In the genomic region with DNA sequence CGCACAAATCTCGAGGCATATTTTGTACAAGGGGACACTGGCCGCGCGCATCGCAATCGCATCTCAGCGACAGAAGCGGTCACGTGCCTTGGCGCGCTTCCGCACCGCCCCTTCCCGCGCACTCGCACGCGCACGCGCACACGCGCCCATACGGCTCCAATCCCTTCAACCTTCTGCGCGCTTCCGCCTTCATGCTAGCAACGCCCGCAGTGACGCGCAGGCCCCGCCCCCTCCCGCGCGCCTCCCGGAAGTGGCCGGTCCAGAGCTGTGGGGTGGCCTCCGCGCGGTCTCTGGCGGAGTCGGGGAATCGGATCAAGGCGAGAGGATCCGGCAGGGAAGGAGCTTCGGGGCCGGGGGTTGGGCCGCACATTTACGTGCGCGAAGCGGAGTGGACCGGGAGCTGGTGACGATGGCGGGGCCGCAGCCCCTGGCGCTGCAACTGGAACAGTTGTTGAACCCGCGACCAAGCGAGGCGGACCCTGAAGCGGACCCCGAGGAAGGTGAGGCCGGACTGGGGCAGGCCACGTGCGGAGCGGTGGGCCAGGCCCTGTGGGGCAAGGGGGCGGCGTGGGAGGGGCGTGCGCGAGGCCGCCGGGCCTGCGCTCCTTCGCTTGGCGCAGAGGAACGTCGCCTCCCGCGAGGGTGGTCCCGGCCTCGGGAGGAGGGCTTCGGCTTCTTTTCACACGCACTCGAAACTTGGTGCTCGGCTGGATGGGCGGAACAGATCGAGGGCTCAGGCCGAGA, we compare ENCODE assay signal across 1 cellular context.
A peak's percentile ranks its signal among the peaks of the same experiment; 100 is the strongest.
TF ChIP-seq lines count a peak whose summit lies in the region.

A gene with protein sequence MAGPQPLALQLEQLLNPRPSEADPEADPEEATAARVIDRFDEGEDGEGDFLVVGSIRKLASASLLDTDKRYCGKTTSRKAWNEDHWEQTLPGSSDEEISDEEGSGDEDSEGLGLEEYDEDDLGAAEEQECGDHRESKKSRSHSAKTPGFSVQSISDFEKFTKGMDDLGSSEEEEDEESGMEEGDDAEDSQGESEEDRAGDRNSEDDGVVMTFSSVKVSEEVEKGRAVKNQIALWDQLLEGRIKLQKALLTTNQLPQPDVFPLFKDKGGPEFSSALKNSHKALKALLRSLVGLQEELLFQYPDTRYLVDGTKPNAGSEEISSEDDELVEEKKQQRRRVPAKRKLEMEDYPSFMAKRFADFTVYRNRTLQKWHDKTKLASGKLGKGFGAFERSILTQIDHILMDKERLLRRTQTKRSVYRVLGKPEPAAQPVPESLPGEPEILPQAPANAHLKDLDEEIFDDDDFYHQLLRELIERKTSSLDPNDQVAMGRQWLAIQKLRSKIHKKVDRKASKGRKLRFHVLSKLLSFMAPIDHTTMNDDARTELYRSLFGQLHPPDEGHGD (plus strand): TSS at position 238 of the 744 bp plus-strand sequence. CDS start 172 bp downstream, at position 410.

TF ChIP-seq in HepG2, 621 proteins besides CTCF, POLR2A, EP300 and RAD21 (continued from another document and continues in another):
- TF ChIP-seq CERS6 (CRISPR knock-in tag; IDR thresholded peaks at IDR 0.05) (peak; percentile 94), ZNF503 (CRISPR knock-in tag; IDR thresholded peaks at IDR 0.05) (peak; percentile 60; the same call in 1 of the 2 replicates), STAT5B (CRISPR knock-in tag; IDR thresholded peaks at IDR 0.05) (no peak), ZSCAN31 (CRISPR knock-in tag; IDR thresholded peaks at IDR 0.05; ENCODE audit: low read depth) (peak; percentile 98), PTBP1 (IDR thresholded peaks at IDR 0.05; ENCODE audit: low read depth, low read length, poor library complexity, severe bottlenecking) (no peak), KLF11 (CRISPR knock-in tag; IDR thresholded peaks at IDR 0.05) (peak; percentile 99), MYNN (CRISPR knock-in tag; IDR thresholded peaks at IDR 0.05; ENCODE audit: low read depth) (no peak; the same call in none of the 2 replicates), ZNF263 (CRISPR knock-in tag; IDR thresholded peaks at IDR 0.05) (peak; percentile 84), HMG20B (CRISPR knock-in tag; conservative IDR thresholded peaks at IDR 0.05) (peak; percentile 41; the same call in 1 of the 2 replicates), BORCS8-MEF2B (CRISPR knock-in tag; IDR thresholded peaks at IDR 0.05) (peak; percentile 99), MAFF (IDR thresholded peaks at IDR 0.05; ENCODE audit: low read depth, low read length) (no peak), ZNF451 (CRISPR knock-in tag; IDR thresholded peaks at IDR 0.05) (peak; percentile 100), HNRNPUL1 (IDR thresholded peaks at IDR 0.05; ENCODE audit: low read depth, low read length) (no peak), TEAD2 (CRISPR knock-in tag; IDR thresholded peaks at IDR 0.05) (peak; percentile 90), RARG (CRISPR knock-in tag; IDR thresholded peaks at IDR 0.05; ENCODE audit: low read depth) (no peak), ZNF234 (CRISPR knock-in tag; conservative IDR thresholded peaks at IDR 0.05) (peak; percentile 97), ZNF34 (CRISPR knock-in tag; IDR thresholded peaks at IDR 0.05; ENCODE audit: borderline replicate concordance) (no peak; the same call in 1 of the 2 replicates), TMF1 (CRISPR knock-in tag; IDR thresholded peaks at IDR 0.05; ENCODE audit: low read depth) (peak; percentile 99), ZNF280B (CRISPR knock-in tag; IDR thresholded peaks at IDR 0.05; ENCODE audit: borderline replicate concordance) (peak; percentile 100), HMG20A (CRISPR knock-in tag; IDR thresholded peaks at IDR 0.05; ENCODE audit: borderline replicate concordance) (no peak), ZNF780A (CRISPR knock-in tag; IDR thresholded peaks at IDR 0.05) (peak; percentile 94; the same call in 1 of the 2 replicates), HNF4A (CRISPR knock-in tag; IDR thresholded peaks at IDR 0.05) (no peak; the same call in 1 of the 2 replicates), ZFP37 (CRISPR knock-in tag; IDR thresholded peaks at IDR 0.05; ENCODE audit: borderline replicate concordance) (peak; percentile 99), ZNF317 (CRISPR knock-in tag; IDR thresholded peaks at IDR 0.05) (peak; percentile 90), ZNF615 (CRISPR knock-in tag; IDR thresholded peaks at IDR 0.05; ENCODE audit: borderline replicate concordance) (peak; percentile 91; the same call in 1 of the 2 replicates), CENPT (CRISPR knock-in tag; IDR thresholded peaks at IDR 0.05; ENCODE audit: low read depth) (peak; percentile 96), ZNF235 (CRISPR knock-in tag; IDR thresholded peaks at IDR 0.05; ENCODE audit: borderline replicate concordance) (peak; percentile 87; the same call in 1 of the 2 replicates), NCOR1 (IDR thresholded peaks at IDR 0.05; ENCODE audit: borderline replicate concordance, low read length) (no peak; the same call in 1 of the 2 replicates), SAP130 (CRISPR knock-in tag; IDR thresholded peaks at IDR 0.05; ENCODE audit: low read depth) (peak; percentile 98), BHLHE40 (IDR thresholded peaks at IDR 0.05; ENCODE audit: low read length) (peak; percentile 98), CEBPG (CRISPR knock-in tag; IDR thresholded peaks at IDR 0.05) (peak; percentile 28; the same call in 1 of the 2 replicates), EHMT2 (IDR thresholded peaks at IDR 0.05; ENCODE audit: borderline replicate concordance, low read depth, low read length) (peak; percentile 57; the same call in 1 of the 2 replicates), ZNF383 (CRISPR knock-in tag; IDR thresholded peaks at IDR 0.05; ENCODE audit: borderline replicate concordance) (no peak), KMT2A (CRISPR knock-in tag; IDR thresholded peaks at IDR 0.05) (peak; percentile 73), PHF8 (CRISPR knock-in tag; IDR thresholded peaks at IDR 0.05) (peak; percentile 96), TEAD3 (CRISPR knock-in tag; optimal IDR thresholded peaks at IDR 0.05; ENCODE audit: borderline replicate concordance) (peak; percentile 56), ZNF772 (CRISPR knock-in tag; IDR thresholded peaks at IDR 0.05) (peak; percentile 99), GMEB2 (CRISPR knock-in tag; IDR thresholded peaks at IDR 0.05; ENCODE audit: low read depth) (peak; percentile 69), CREM (IDR thresholded peaks at IDR 0.05) (peak; percentile 66; the same call in 1 of the 2 replicates), CREM (CRISPR knock-in tag; IDR thresholded peaks at IDR 0.05) (0 out of 2 replicates have a peak, but pooled peaks have one; percentile 38), SYNCRIP (IDR thresholded peaks at IDR 0.05; ENCODE audit: insufficient read depth, low read depth, low read length) (no peak), THAP7 (CRISPR knock-in tag; IDR thresholded peaks at IDR 0.05) (peak; percentile 94), ZNF564 (CRISPR knock-in tag; IDR thresholded peaks at IDR 0.05) (peak; percentile 99), ZNF782 (CRISPR knock-in tag; IDR thresholded peaks at IDR 0.05; ENCODE audit: borderline replicate concordance) (peak; percentile 90; the same call in 1 of the 2 replicates), SAFB2 (CRISPR knock-in tag; IDR thresholded peaks at IDR 0.05; ENCODE audit: borderline replicate concordance, low read depth) (peak; percentile 97), TBX3 (IDR thresholded peaks at IDR 0.05; ENCODE audit: borderline replicate concordance) (no peak)
- TF ChIP-seq, protein P1, sequence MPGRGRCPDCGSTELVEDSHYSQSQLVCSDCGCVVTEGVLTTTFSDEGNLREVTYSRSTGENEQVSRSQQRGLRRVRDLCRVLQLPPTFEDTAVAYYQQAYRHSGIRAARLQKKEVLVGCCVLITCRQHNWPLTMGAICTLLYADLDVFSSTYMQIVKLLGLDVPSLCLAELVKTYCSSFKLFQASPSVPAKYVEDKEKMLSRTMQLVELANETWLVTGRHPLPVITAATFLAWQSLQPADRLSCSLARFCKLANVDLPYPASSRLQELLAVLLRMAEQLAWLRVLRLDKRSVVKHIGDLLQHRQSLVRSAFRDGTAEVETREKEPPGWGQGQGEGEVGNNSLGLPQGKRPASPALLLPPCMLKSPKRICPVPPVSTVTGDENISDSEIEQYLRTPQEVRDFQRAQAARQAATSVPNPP (CRISPR knock-in tag; IDR thresholded peaks at IDR 0.05), result peak; percentile 98
- TF ChIP-seq, protein P2, sequence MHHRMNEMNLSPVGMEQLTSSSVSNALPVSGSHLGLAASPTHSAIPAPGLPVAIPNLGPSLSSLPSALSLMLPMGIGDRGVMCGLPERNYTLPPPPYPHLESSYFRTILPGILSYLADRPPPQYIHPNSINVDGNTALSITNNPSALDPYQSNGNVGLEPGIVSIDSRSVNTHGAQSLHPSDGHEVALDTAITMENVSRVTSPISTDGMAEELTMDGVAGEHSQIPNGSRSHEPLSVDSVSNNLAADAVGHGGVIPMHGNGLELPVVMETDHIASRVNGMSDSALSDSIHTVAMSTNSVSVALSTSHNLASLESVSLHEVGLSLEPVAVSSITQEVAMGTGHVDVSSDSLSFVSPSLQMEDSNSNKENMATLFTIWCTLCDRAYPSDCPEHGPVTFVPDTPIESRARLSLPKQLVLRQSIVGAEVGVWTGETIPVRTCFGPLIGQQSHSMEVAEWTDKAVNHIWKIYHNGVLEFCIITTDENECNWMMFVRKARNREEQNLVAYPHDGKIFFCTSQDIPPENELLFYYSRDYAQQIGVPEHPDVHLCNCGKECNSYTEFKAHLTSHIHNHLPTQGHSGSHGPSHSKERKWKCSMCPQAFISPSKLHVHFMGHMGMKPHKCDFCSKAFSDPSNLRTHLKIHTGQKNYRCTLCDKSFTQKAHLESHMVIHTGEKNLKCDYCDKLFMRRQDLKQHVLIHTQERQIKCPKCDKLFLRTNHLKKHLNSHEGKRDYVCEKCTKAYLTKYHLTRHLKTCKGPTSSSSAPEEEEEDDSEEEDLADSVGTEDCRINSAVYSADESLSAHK (CRISPR knock-in tag; IDR thresholded peaks at IDR 0.05; ENCODE audit: borderline replicate concordance), result 0 out of 2 replicates have a peak, but pooled peaks have one; percentile 69
- TF ChIP-seq, protein P3, sequence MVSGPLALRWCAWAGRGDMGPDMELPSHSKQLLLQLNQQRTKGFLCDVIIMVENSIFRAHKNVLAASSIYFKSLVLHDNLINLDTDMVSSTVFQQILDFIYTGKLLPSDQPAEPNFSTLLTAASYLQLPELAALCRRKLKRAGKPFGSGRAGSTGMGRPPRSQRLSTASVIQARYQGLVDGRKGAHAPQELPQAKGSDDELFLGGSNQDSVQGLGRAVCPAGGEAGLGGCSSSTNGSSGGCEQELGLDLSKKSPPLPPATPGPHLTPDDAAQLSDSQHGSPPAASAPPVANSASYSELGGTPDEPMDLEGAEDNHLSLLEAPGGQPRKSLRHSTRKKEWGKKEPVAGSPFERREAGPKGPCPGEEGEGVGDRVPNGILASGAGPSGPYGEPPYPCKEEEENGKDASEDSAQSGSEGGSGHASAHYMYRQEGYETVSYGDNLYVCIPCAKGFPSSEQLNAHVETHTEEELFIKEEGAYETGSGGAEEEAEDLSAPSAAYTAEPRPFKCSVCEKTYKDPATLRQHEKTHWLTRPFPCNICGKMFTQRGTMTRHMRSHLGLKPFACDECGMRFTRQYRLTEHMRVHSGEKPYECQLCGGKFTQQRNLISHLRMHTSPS (CRISPR knock-in tag; IDR thresholded peaks at IDR 0.05; ENCODE audit: low read depth), result peak; percentile 84
